ENCODE assay signal across 21 cellular contexts in the genomic region with DNA sequence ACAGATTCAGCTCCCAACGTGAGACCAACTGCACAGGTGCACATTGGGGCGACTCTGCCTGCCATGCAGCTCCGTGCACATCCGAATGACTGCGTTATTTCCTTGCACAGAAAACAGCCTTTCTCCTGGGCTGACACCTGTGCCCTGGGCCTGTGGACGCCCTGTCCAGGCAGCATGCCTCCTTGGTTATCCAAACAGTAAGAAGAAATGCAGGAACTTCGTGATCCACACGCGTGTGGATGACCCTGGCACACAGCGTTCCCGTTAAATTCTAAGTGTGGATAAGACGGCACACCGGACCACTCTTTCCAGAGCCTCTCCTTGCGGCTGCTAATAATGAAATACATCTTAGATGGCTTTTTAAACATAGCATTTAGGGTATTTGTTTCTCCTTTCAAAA. TPM values are rescaled to one million over a fixed set of nuclear protein-coding genes. Genes with fewer than 3 reads are reported as not detected.
A peak's percentile ranks its signal among the peaks of the same experiment; 100 is the strongest.
DNase-seq lines count a peak whose midpoint lies in the region; ATAC-seq and TF ChIP-seq lines count a peak whose summit lies in the region.
"Had no signal": no experiment of that assay in that cellular context is flagged by ENCODE, and none has a peak within 500 bp of the region (broad histone marks: within the 10 kb centered on the region; RNA-seq: fewer than 3 reads in every experiment).

No MANE protein-coding gene starts in this region.

- no peaks in the 10 kb centered on the region for H3K9me3 ChIP-seq in HUES6 (ENCODE audit: control insufficient read depth, insufficient read depth, low read depth, low read length)
- H3K9me3 ChIP-seq in iPS-20b (ENCODE audit: insufficient read depth, low read depth, low read length) = no peaks in the 10 kb centered on the region
- H3K9me3 ChIP-seq: A549, BLaER1 had no signal

- no peak for TF ChIP-seq CTCF in WTC11 (IDR thresholded peaks at IDR 0.05)

- no peak overlapping the region for H3K4me3 Mint-ChIP-seq in WTC11
- H3K4me3 Mint-ChIP-seq: CD4-positive, alpha-beta memory T cell; HFFc6 had no signal

- H3K27ac Mint-ChIP-seq in WTC11 = peak overlapping the region; percentile 60
- H3K27ac Mint-ChIP-seq: CD4-positive, alpha-beta memory T cell; HFFc6 had no signal

- H3K4me3 ChIP-seq in HUES6 (ENCODE audit: low read depth, low read length) = no peak overlapping the region
- no peak overlapping the region for H3K4me3 ChIP-seq in iPS-20b (ENCODE audit: low read length)
- H3K4me3 ChIP-seq: A549, BLaER1, K562, PC-9 had no signal

- CTCF ChIA-PET in WTC11 (lab: Charles Lee) = interaction anchor here (0.7 kb wide), 1 partner anchor 578 kb away, joined by 4 read pairs; no protein-coding TSS in a partner anchor

- no peaks in the 10 kb centered on the region for H3K36me3 Mint-ChIP-seq in WTC11

- H3K27ac ChIP-seq in HUES6 (ENCODE audit: low read depth, low read length) (peak overlapping the region; percentile 65), iPS-20b (ENCODE audit: low read length) (no peak overlapping the region), substantia nigra (ENCODE audit: low read depth, low read length, poor library complexity, severe bottlenecking) (peak overlapping the region; percentile 51)
- H3K27ac ChIP-seq: A549, BLaER1, HL-60, PC-9, RWPE1 had no signal

- H3K27me3 ChIP-seq in HUES6 (ENCODE audit: control insufficient read depth, insufficient read depth, low read length) = no peaks in the 10 kb centered on the region
- peaks cover 20% of the 10 kb centered on the region for H3K27me3 ChIP-seq in iPS-20b (ENCODE audit: insufficient read depth, low read length)
- H3K27me3 ChIP-seq: BLaER1 had no signal

- H3K9ac ChIP-seq in HUES6 (ENCODE audit: low read length) (no peak overlapping the region), iPS-20b (ENCODE audit: low read depth, low read length) (peak overlapping the region; percentile 34; the same call in 1 of the 2 replicates)
- H3K9ac ChIP-seq: BLaER1 had no signal

- H3K4me1 ChIP-seq in HUES6 (ENCODE audit: control insufficient read depth, insufficient read depth, low read length) (peaks cover 20% of the 10 kb centered on the region), iPS-20b (ENCODE audit: insufficient read depth, low read length) (peaks cover 14% of the 10 kb centered on the region; the same call in 1 of the 2 replicates)
- H3K4me1 ChIP-seq: A549 had no signal

- ATAC-seq in WTC11 (no peak), HG03159 (IDR thresholded peaks at IDR 0.05; ENCODE audit: unreplicated experiment) (no peak), HG03565 (IDR thresholded peaks at IDR 0.05; ENCODE audit: unreplicated experiment) (no peak)
- ATAC-seq: A549, K562 had no signal

- POLR2A ChIA-PET in WTC11 (lab: Charles Lee) = no interaction called here

- DNase-seq in WTC11 (ENCODE audit: low spot score) (no peak), substantia nigra (lab: John Stamatoyannopoulos, UW) (no peak), NCI-H2196 (lab: John Stamatoyannopoulos, UW; ENCODE audit: unreplicated experiment) (no peak)
- DNase-seq: CD4-positive, alpha-beta memory T cell; DMS53; HFFc6; NCI-H187; NCI-H2107; NCI-H226; NCI-H524 treated with DMSO at 0.1 percent for 48 hours; PC-9; SIG-M5 had no signal

- H3K9me3 Mint-ChIP-seq in WTC11 = no peaks in the 10 kb centered on the region
- H3K9me3 Mint-ChIP-seq: CD4-positive, alpha-beta memory T cell; HFFc6 had no signal

- H3K36me3 ChIP-seq in HUES6 (ENCODE audit: control insufficient read depth, insufficient read depth, low read length) (0 out of 2 replicates have a peak, but pooled peaks cover 6% of the 10 kb centered on the region), iPS-20b (ENCODE audit: insufficient read depth, low read depth, low read length) (no peaks in the 10 kb centered on the region)

- peaks cover 24% of the 10 kb centered on the region for H3K4me1 Mint-ChIP-seq in WTC11

- no peaks in the 10 kb centered on the region for H3K27me3 Mint-ChIP-seq in WTC11 (ENCODE audit: low read depth)
- H3K27me3 Mint-ChIP-seq: CD4-positive, alpha-beta memory T cell had no signal

TF ChIP-seq in WTC11, 78 proteins besides CTCF, POLR2A, EP300 and RAD21 (continues in another document):
- TF ChIP-seq RELA (CRISPR knock-in tag; IDR thresholded peaks at IDR 0.05; ENCODE audit: borderline replicate concordance) (no peak), NR1H2 (CRISPR knock-in tag; IDR thresholded peaks at IDR 0.05) (no peak), E2F1 (CRISPR knock-in tag; IDR thresholded peaks at IDR 0.05) (no peak), ZNF396 (CRISPR knock-in tag; IDR thresholded peaks at IDR 0.05; ENCODE audit: borderline replicate concordance) (no peak), HMGXB4 (CRISPR knock-in tag; IDR thresholded peaks at IDR 0.05) (no peak), CREM (CRISPR knock-in tag; IDR thresholded peaks at IDR 0.05) (no peak), ZMAT4 (CRISPR knock-in tag; IDR thresholded peaks at IDR 0.05) (no peak), NFATC4 (CRISPR knock-in tag; IDR thresholded peaks at IDR 0.05) (no peak), SMAD3 (CRISPR knock-in tag; IDR thresholded peaks at IDR 0.05; ENCODE audit: borderline replicate concordance) (no peak)
- TF ChIP-seq, protein P1, sequence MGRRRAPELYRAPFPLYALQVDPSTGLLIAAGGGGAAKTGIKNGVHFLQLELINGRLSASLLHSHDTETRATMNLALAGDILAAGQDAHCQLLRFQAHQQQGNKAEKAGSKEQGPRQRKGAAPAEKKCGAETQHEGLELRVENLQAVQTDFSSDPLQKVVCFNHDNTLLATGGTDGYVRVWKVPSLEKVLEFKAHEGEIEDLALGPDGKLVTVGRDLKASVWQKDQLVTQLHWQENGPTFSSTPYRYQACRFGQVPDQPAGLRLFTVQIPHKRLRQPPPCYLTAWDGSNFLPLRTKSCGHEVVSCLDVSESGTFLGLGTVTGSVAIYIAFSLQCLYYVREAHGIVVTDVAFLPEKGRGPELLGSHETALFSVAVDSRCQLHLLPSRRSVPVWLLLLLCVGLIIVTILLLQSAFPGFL (CRISPR knock-in tag; IDR thresholded peaks at IDR 0.05; ENCODE audit: borderline replicate concordance) = no peak
- TF ChIP-seq, protein P2, sequence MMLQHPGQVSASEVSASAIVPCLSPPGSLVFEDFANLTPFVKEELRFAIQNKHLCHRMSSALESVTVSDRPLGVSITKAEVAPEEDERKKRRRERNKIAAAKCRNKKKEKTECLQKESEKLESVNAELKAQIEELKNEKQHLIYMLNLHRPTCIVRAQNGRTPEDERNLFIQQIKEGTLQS (CRISPR knock-in tag; conservative IDR thresholded peaks at IDR 0.05) = no peak
- TF ChIP-seq, protein P3, sequence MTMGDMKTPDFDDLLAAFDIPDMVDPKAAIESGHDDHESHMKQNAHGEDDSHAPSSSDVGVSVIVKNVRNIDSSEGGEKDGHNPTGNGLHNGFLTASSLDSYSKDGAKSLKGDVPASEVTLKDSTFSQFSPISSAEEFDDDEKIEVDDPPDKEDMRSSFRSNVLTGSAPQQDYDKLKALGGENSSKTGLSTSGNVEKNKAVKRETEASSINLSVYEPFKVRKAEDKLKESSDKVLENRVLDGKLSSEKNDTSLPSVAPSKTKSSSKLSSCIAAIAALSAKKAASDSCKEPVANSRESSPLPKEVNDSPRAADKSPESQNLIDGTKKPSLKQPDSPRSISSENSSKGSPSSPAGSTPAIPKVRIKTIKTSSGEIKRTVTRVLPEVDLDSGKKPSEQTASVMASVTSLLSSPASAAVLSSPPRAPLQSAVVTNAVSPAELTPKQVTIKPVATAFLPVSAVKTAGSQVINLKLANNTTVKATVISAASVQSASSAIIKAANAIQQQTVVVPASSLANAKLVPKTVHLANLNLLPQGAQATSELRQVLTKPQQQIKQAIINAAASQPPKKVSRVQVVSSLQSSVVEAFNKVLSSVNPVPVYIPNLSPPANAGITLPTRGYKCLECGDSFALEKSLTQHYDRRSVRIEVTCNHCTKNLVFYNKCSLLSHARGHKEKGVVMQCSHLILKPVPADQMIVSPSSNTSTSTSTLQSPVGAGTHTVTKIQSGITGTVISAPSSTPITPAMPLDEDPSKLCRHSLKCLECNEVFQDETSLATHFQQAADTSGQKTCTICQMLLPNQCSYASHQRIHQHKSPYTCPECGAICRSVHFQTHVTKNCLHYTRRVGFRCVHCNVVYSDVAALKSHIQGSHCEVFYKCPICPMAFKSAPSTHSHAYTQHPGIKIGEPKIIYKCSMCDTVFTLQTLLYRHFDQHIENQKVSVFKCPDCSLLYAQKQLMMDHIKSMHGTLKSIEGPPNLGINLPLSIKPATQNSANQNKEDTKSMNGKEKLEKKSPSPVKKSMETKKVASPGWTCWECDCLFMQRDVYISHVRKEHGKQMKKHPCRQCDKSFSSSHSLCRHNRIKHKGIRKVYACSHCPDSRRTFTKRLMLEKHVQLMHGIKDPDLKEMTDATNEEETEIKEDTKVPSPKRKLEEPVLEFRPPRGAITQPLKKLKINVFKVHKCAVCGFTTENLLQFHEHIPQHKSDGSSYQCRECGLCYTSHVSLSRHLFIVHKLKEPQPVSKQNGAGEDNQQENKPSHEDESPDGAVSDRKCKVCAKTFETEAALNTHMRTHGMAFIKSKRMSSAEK (CRISPR knock-in tag; IDR thresholded peaks at IDR 0.05; ENCODE audit: borderline replicate concordance) = no peak

RNA-seq across cellular contexts. Expression of gene NKX6-2, which starts 39.6 kb away (rescaled TPM):
- 0.11 to 0.21 TPM (median 0.15 TPM) in 3 replicates for total RNA-seq in WTC11 (2021)
- total RNA-seq: CD4-positive, alpha-beta memory T cell; HFFc6; K562; PC-9 had no signal
